ENCODE assay signal across 7 cellular contexts in genomic region chr10:97708976-97709745, GRCh38. TPM values are rescaled to one million over a fixed set of nuclear protein-coding genes. Genes with fewer than 3 reads are reported as not detected.
A peak's percentile ranks its signal among the peaks of the same experiment; 100 is the strongest.
DNase-seq lines count a peak whose midpoint lies in the region; ATAC-seq and TF ChIP-seq lines count a peak whose summit lies in the region.

No MANE protein-coding gene starts in this region.

- CTCF ChIA-PET in activated CD4-positive, alpha-beta memory T cell treated with anti-CD3 and anti-CD28 coated beads for 36 hours (lab: Charles Lee), result interaction anchor here (0.7 to 20.3 kb wide), 15 partner anchors 8 to 233 kb away, joined by 3 to 588 read pairs (median 5); partner anchors contain the start of genes AVPI1 and ZFYVE27

- no peak overlapping the region for H2AFZ ChIP-seq in neural cell (ENCODE audit: low read depth, low read length)

- H3K9me3 ChIP-seq in neural cell (ENCODE audit: low read length), result no peaks in the 10 kb centered on the region

- H3K27me3 Mint-ChIP-seq in activated CD4-positive, alpha-beta memory T cell treated with anti-CD3 and anti-CD28 coated beads for 36 hours, result peaks cover 11% of the 10 kb centered on the region

- DNase-seq in GF-D8 (lab: John Stamatoyannopoulos, UW) (peak; percentile 24), M059J (ENCODE audit: low read depth) (peak; percentile 69), fibroblast of peridontal ligament (ENCODE audit: extremely low read depth) (peak; percentile 95)
- peak; percentile 58 for DNase-seq in activated CD4-positive, alpha-beta memory T cell treated with anti-CD3 and anti-CD28 coated beads for 36 hours

- H4K20me1 ChIP-seq in neural cell (ENCODE audit: insufficient read depth), result no peaks in the 10 kb centered on the region

- H3K4me2 ChIP-seq in neural cell (ENCODE audit: low read length), result no peak overlapping the region

- peaks cover 7% of the 10 kb centered on the region for H3K4me1 Mint-ChIP-seq in activated CD4-positive, alpha-beta memory T cell treated with anti-CD3 and anti-CD28 coated beads for 36 hours (ENCODE audit: low read depth)

- H3K36me3 ChIP-seq in neural cell (ENCODE audit: insufficient read depth, low read length), result no peaks in the 10 kb centered on the region

- H3K4me3 ChIP-seq in neural cell (ENCODE audit: low read length), result no peak overlapping the region

- no peak for TF ChIP-seq EP300 in neural cell (conservative IDR thresholded peaks at IDR 0.05; ENCODE audit: poor library complexity, severe bottlenecking)

- no peak overlapping the region for H3K27ac ChIP-seq in neural cell (ENCODE audit: low read length)

- intact Hi-C loops in activated CD4-positive, alpha-beta memory T cell treated with anti-CD3 and anti-CD28 coated beads for 36 hours (cut with micrococcal nuclease), result loop anchor here (1.0 kb wide), 1 partner anchor 22 kb away; no protein-coding TSS in a partner anchor

- no peak overlapping the region for H3K9ac ChIP-seq in neural cell (ENCODE audit: low read length)

- peaks cover 4% of the 10 kb centered on the region for H3K27me3 ChIP-seq in neural cell (ENCODE audit: insufficient read depth, low read depth, low read length)

- peak; percentile 56 for TF ChIP-seq CTCF in neural cell (IDR thresholded peaks at IDR 0.05; ENCODE audit: poor library complexity, severe bottlenecking)

- TF ChIP-seq RAD21 in neural cell (conservative IDR thresholded peaks at IDR 0.05), result peak; percentile 37

- POLR2A ChIA-PET in activated CD4-positive, alpha-beta memory T cell treated with anti-CD3 and anti-CD28 coated beads for 36 hours (lab: Charles Lee), result no interaction called here

- ATAC-seq in GM21825 (IDR thresholded peaks at IDR 0.05; ENCODE audit: unreplicated experiment) (no peak), HG03135 (IDR thresholded peaks at IDR 0.05; ENCODE audit: unreplicated experiment) (no peak)

- H3K27ac Mint-ChIP-seq in activated CD4-positive, alpha-beta memory T cell treated with anti-CD3 and anti-CD28 coated beads for 36 hours, result no peak overlapping the region

- no peaks in the 10 kb centered on the region for H3K36me3 Mint-ChIP-seq in activated CD4-positive, alpha-beta memory T cell treated with anti-CD3 and anti-CD28 coated beads for 36 hours

- no peaks in the 10 kb centered on the region for H3K9me2 ChIP-seq in neural cell (ENCODE audit: insufficient read depth, low read length)

- H3K9me3 Mint-ChIP-seq in activated CD4-positive, alpha-beta memory T cell treated with anti-CD3 and anti-CD28 coated beads for 36 hours, result no peaks in the 10 kb centered on the region

- no peak overlapping the region for H3K4me3 Mint-ChIP-seq in activated CD4-positive, alpha-beta memory T cell treated with anti-CD3 and anti-CD28 coated beads for 36 hours

- H3F3A ChIP-seq in neural cell (ENCODE audit: insufficient read depth, low read length, poor library complexity, severe bottlenecking), result no peaks in the 10 kb centered on the region

- H3K79me2 ChIP-seq in neural cell (replicated peaks; ENCODE audit: insufficient read depth, low read length), result no peaks in the 10 kb centered on the region

TF ChIP-seq in neural cell, 6 proteins besides CTCF, POLR2A, EP300 and RAD21:
- TF ChIP-seq MXI1 (conservative IDR thresholded peaks at IDR 0.05; ENCODE audit: poor library complexity, severe bottlenecking), result no peak
- TF ChIP-seq SMC3 (conservative IDR thresholded peaks at IDR 0.05; ENCODE audit: poor library complexity), result peak; percentile 56
- TF ChIP-seq TAF1 (IDR thresholded peaks at IDR 0.05; ENCODE audit: low read depth), result no peak
TF ChIP-seq in neural cell: peak in this region for 1.

RNA-seq across cellular contexts. Expression of gene MARVELD1, which starts 4.4 kb away (rescaled TPM):
- 24.8 and 46.3 TPM in 2 replicates for total RNA-seq in M059J (2014; rRNA removed; shearing (Covaris generic))
- total RNA-seq in activated CD4-positive, alpha-beta memory T cell treated with anti-CD3 and anti-CD28 coated beads for 36 hours, result 1 to 10 TPM; 2.9 to 4.0 TPM
- 2.3 and 2.4 TPM in 2 replicates for polyA plus RNA-seq in neural cell
- polyA minus RNA-seq in neural cell, result 1.7 TPM in 2 replicates

RNA-seq across cellular contexts. Expression of gene AVPI1, which starts 22.1 kb away (rescaled TPM):
- total RNA-seq in M059J (2014; rRNA removed; shearing (Covaris generic)), result 13.3 and 20.6 TPM in 2 replicates
- total RNA-seq in activated CD4-positive, alpha-beta memory T cell treated with anti-CD3 and anti-CD28 coated beads for 36 hours, result 1 to 10 TPM; 1.7 to 2.1 TPM
- polyA plus RNA-seq in neural cell, result 0.94 and 1.3 TPM in 2 replicates
- polyA minus RNA-seq in neural cell, result 1.5 and 2.5 TPM in 2 replicates

RNA-seq across cellular contexts. Expression of gene ZFYVE27, which starts 27.8 kb away (rescaled TPM):
- total RNA-seq in M059J (2014; rRNA removed; shearing (Covaris generic)), result 9.0 and 19.2 TPM in 2 replicates
- total RNA-seq in activated CD4-positive, alpha-beta memory T cell treated with anti-CD3 and anti-CD28 coated beads for 36 hours, result 10 to 100 TPM; 20.9 to 22.8 TPM
- 135 and 151 TPM in 2 replicates for polyA plus RNA-seq in neural cell
- polyA minus RNA-seq in neural cell, result 69.5 and 89.4 TPM in 2 replicates

Comparison
In these comparisons a context has a peak if more than half of its experiments do, and no peak if none do; other contexts are left out.
1. DNase-seq: peak in every context shown above with its lines; median percentile 95 in fibroblast of peridontal ligament; 69 in M059J; 58 in activated CD4-positive, alpha-beta memory T cell treated with anti-CD3 and anti-CD28 coated beads for 36 hours; 24 in GF-D8.